In the genomic region with DNA sequence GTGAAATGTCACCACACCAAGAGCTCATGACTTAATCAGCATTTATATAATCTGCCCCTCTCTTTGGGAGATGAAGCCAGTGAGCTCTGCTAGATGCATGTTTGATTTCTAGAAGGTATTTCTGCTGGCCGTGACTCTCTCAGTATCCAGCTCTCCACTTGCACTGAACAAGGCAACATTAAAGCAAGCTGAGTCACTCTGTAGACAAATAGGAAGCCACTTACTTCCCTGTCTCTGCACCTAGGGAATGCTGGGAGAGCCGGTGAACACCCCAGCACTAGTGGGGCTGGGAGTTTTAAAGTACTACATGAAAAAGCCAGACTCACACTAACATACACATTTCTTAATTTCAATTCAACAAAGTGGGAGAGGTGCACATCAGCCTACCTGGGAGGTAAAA, we compare ENCODE assay signal across 9 cellular contexts.
DNase-seq lines count a peak whose midpoint lies in the region; TF ChIP-seq lines count a peak whose summit lies in the region.
"Had no signal": no experiment of that assay in that cellular context is flagged by ENCODE, and none has a peak within 500 bp of the region (broad histone marks: within the 10 kb centered on the region; RNA-seq: fewer than 3 reads in every experiment).

No MANE protein-coding gene starts in this region.

- no peak overlapping the region for H2AFZ ChIP-seq in osteoblast (ENCODE audit: low read length)
- H2AFZ ChIP-seq in neural progenitor cell (replicated peaks): no peak overlapping the region

- H3F3A ChIP-seq in DOHH2 (ENCODE audit: control insufficient read depth, insufficient read depth): peaks cover 10% of the 10 kb centered on the region
- no peaks in the 10 kb centered on the region for H3F3A ChIP-seq in neural progenitor cell (ENCODE audit: low read depth)

- H3K4me1 ChIP-seq in DOHH2 (ENCODE audit: control insufficient read depth, low read length) (peaks cover 58% of the 10 kb centered on the region), osteoblast (ENCODE audit: insufficient read depth, low read length) (peaks cover 5% of the 10 kb centered on the region), Caco-2 (no peaks in the 10 kb centered on the region), neural progenitor cell (no peaks in the 10 kb centered on the region)

- CTCF ChIA-PET in Caco-2 (lab: Charles Lee): interaction anchor here (0.6 kb wide), 1 partner anchor 257 kb away, joined by 6 read pairs; no protein-coding TSS in a partner anchor

- H3K27ac Mint-ChIP-seq in Caco-2 (ENCODE audit: unreplicated experiment) (no peak overlapping the region), neural progenitor cell (no peak overlapping the region)

- H3K9me3 ChIP-seq in DOHH2 (ENCODE audit: control insufficient read depth, insufficient read depth, low read length) (peaks cover 11% of the 10 kb centered on the region; the same call in 1 of the 2 replicates), osteoblast (ENCODE audit: low read depth, low read length) (no peaks in the 10 kb centered on the region), Caco-2 (no peaks in the 10 kb centered on the region), neural progenitor cell (ENCODE audit: low read depth) (no peaks in the 10 kb centered on the region)

- H3K27me3 ChIP-seq in DOHH2 (ENCODE audit: control insufficient read depth, low read length) (no peaks in the 10 kb centered on the region), osteoblast (ENCODE audit: insufficient read depth, low read length) (peaks cover 6% of the 10 kb centered on the region), Caco-2 (replicated peaks; ENCODE audit: control insufficient read depth, insufficient read depth, low read length) (no peaks in the 10 kb centered on the region), neural progenitor cell (no peaks in the 10 kb centered on the region)

- H3K36me3 Mint-ChIP-seq in Caco-2 (ENCODE audit: insufficient read depth, unreplicated experiment) (no peaks in the 10 kb centered on the region), neural progenitor cell (no peaks in the 10 kb centered on the region)

- peaks cover 4% of the 10 kb centered on the region; the same call in 1 of the 2 replicates for H3K36me3 ChIP-seq in DOHH2 (ENCODE audit: control insufficient read depth, low read length)
- H3K36me3 ChIP-seq in osteoblast (ENCODE audit: insufficient read depth, low read length): no peaks in the 10 kb centered on the region
- H3K36me3 ChIP-seq in Caco-2 (ENCODE audit: control insufficient read depth, insufficient read depth, low read length): no peaks in the 10 kb centered on the region
- no peaks in the 10 kb centered on the region for H3K36me3 ChIP-seq in neural progenitor cell
- H3K36me3 ChIP-seq: spleen had no signal

- H3K9me2 ChIP-seq in DOHH2 (replicated peaks; ENCODE audit: control insufficient read depth, low read length): no peaks in the 10 kb centered on the region

- H3K9me3 Mint-ChIP-seq in Caco-2 (ENCODE audit: unreplicated experiment) (no peaks in the 10 kb centered on the region), neural progenitor cell (peaks cover 2% of the 10 kb centered on the region)

- DNase-seq in LHCN-M2 (ENCODE audit: low read depth) (peak; percentile 40), dermis blood vessel endothelial cell (peak; percentile 0), osteoblast (ENCODE audit: insufficient read length, low spot score, missing footprints) (peak; percentile 17), Caco-2 (no peak), NCI-H2227 (lab: John Stamatoyannopoulos, UW; ENCODE audit: unreplicated experiment) (no peak), neural progenitor cell (ENCODE audit: low spot score) (no peak)
- DNase-seq: activated gamma-delta T cell had no signal

- no peak overlapping the region for H3K4me3 Mint-ChIP-seq in Caco-2 (ENCODE audit: unreplicated experiment)
- H3K4me3 Mint-ChIP-seq in neural progenitor cell: no peak overlapping the region

- H3K4me1 Mint-ChIP-seq in Caco-2 (ENCODE audit: low read depth, unreplicated experiment) (no peaks in the 10 kb centered on the region), neural progenitor cell (no peaks in the 10 kb centered on the region)

- TF ChIP-seq CTCF in DOHH2 (IDR thresholded peaks at IDR 0.05; ENCODE audit: low read depth, low read length, poor library complexity, severe bottlenecking): no peak
- TF ChIP-seq CTCF in osteoblast (IDR thresholded peaks at IDR 0.05; ENCODE audit: extremely low read depth, low read depth, low read length): no peak
- TF ChIP-seq CTCF in Caco-2 (IDR thresholded peaks at IDR 0.05; ENCODE audit: insufficient read depth in 1 of 2, low read depth in 1 of 2, low read length in 1 of 2, severe bottlenecking in 1 of 2, unreplicated experiment in 1 of 2): no peak
- no peak for TF ChIP-seq CTCF in neural progenitor cell (IDR thresholded peaks at IDR 0.05)

- no peak overlapping the region for H3K9ac ChIP-seq in neural progenitor cell

- H3K27ac ChIP-seq in DOHH2 (ENCODE audit: low read depth, low read length): peak overlapping the region; percentile 94
- H3K27ac ChIP-seq in osteoblast (ENCODE audit: low read depth, low read length): no peak overlapping the region
- H3K27ac ChIP-seq in neural progenitor cell: no peak overlapping the region

- intact Hi-C loops in Caco-2 (cut with micrococcal nuclease; ENCODE audit: unreplicated experiment): loop anchor here (10.0 kb wide), 1 partner anchor 66 kb away; no protein-coding TSS in a partner anchor

- H3K4me2 ChIP-seq in DOHH2 (ENCODE audit: low read length): peak overlapping the region; percentile 67
- H3K4me2 ChIP-seq in osteoblast (ENCODE audit: insufficient read depth, low read length): no peak overlapping the region
- no peak overlapping the region for H3K4me2 ChIP-seq in neural progenitor cell

- no TSS peak for BruUV-seq in Caco-2 (replicated peaks; lab: Mats Ljungman, UMichigan)

- H4K20me1 ChIP-seq in DOHH2 (ENCODE audit: control insufficient read depth, insufficient read depth, low read depth, low read length): no peaks in the 10 kb centered on the region
- H4K20me1 ChIP-seq in osteoblast (ENCODE audit: insufficient read depth, low read length): no peaks in the 10 kb centered on the region
- no peaks in the 10 kb centered on the region for H4K20me1 ChIP-seq in neural progenitor cell (ENCODE audit: low read depth)

- H3K4me3 ChIP-seq in DOHH2 (ENCODE audit: low read length): peak overlapping the region; percentile 63
- H3K4me3 ChIP-seq in osteoblast (ENCODE audit: insufficient read depth, low read length): no peak overlapping the region
- H3K4me3 ChIP-seq in Caco-2 (ENCODE audit: low read depth, low read length): no peak overlapping the region
- no peak overlapping the region for H3K4me3 ChIP-seq in neural progenitor cell
- H3K4me3 ChIP-seq: spleen had no signal

- no peaks in the 10 kb centered on the region for H3K27me3 Mint-ChIP-seq in Caco-2 (ENCODE audit: insufficient read depth, unreplicated experiment)
- no peaks in the 10 kb centered on the region for H3K27me3 Mint-ChIP-seq in neural progenitor cell (ENCODE audit: insufficient read depth, low read depth)

- no peaks in the 10 kb centered on the region for H3K79me2 ChIP-seq in DOHH2 (ENCODE audit: control insufficient read depth, low read length)
- no peaks in the 10 kb centered on the region for H3K79me2 ChIP-seq in osteoblast (ENCODE audit: insufficient read depth, low read length)
- no peaks in the 10 kb centered on the region for H3K79me2 ChIP-seq in neural progenitor cell (ENCODE audit: low read depth)

- POLR2A ChIA-PET in Caco-2 (lab: Charles Lee): no interaction called here

Comparison
In these comparisons a context has a peak if more than half of its experiments do, and no peak if none do; other contexts are left out.
1. DNase-seq: peak in LHCN-M2 (single experiment), dermis blood vessel endothelial cell (single experiment) and osteoblast (single experiment); none in Caco-2 (0 of 2), NCI-H2227 (single experiment) and neural progenitor cell (single experiment).